ENCODE assay signal across 8 cellular contexts in the genomic region with DNA sequence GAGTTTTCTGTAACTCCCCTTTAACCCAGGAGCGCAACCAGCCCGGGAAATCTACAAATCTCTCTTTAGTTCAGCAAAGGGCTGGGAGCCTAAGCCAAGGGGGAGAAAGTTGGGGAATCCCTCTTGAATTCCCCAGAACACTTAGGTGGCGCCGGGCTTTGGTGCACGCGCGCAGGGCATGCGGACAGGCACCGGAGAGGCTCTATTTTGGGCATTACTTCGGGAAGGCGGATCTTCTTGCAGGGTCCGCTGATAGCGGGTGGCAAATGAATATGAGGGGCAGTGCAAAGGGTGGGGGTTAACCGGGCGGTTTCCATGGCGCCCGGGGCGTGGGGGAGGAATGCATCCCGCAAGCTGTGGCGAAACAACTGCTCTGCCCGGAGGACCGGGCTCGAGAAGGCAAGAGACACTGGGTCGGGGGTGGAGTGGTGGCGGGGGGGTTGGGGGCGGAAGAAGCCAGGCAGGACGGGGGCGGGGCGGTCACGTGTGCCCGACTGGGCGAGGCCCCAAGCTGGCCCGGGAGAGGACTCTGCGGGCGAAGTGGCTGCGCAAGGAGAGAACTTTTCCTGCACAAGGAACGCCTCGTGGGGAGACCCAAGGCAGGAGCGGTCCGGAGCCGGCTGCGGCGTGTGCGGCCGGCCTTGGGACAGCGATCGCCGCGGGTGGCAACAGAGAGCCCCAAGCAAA. TPM values are rescaled to one million over a fixed set of nuclear protein-coding genes. Genes with fewer than 3 reads are reported as not detected.
DNase-seq lines count a peak whose midpoint lies in the region; ATAC-seq, FAIRE-seq and TF ChIP-seq lines count a peak whose summit lies in the region.

A gene with protein sequence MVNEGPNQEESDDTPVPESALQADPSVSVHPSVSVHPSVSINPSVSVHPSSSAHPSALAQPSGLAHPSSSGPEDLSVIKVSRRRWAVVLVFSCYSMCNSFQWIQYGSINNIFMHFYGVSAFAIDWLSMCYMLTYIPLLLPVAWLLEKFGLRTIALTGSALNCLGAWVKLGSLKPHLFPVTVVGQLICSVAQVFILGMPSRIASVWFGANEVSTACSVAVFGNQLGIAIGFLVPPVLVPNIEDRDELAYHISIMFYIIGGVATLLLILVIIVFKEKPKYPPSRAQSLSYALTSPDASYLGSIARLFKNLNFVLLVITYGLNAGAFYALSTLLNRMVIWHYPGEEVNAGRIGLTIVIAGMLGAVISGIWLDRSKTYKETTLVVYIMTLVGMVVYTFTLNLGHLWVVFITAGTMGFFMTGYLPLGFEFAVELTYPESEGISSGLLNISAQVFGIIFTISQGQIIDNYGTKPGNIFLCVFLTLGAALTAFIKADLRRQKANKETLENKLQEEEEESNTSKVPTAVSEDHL (plus strand): TSS at position 522 of the 687 bp plus-strand sequence. CDS start 353 bp downstream, outside the sequence.

- TF ChIP-seq POLR2A in heart left ventricle (IDR thresholded peaks at IDR 0.05): no peak

- no peaks in the 10 kb centered on the region for H3K79me2 ChIP-seq in SK-N-SH (ENCODE audit: insufficient read depth)

- TF ChIP-seq CTCF in SK-N-SH (IDR thresholded peaks at IDR 0.05): no peak
- TF ChIP-seq CTCF in heart left ventricle (IDR thresholded peaks at IDR 0.05): no peak
- no peak for TF ChIP-seq CTCF in pancreas (IDR thresholded peaks at IDR 0.05)

- peak within 1 kb of the TSS; percentile 99 for H2AFZ ChIP-seq in SK-N-SH (ENCODE audit: low read depth)

- no peak for TF ChIP-seq EP300 in SK-N-SH (IDR thresholded peaks at IDR 0.05; ENCODE audit: borderline replicate concordance in 1 of 2, low read depth in 1 of 2, low read length in 1 of 2)

- H3K4me1 ChIP-seq in SK-N-SH (ENCODE audit: control insufficient read depth in 1 of 2, insufficient read depth in 2 of 2, low read depth in 1 of 2, low read length in 1 of 2) (peaks cover 0 to 11% of the 10 kb centered on the region in 2 experiments; a peak in 1 of 4 replicates), adipocyte (ENCODE audit: control insufficient read depth, insufficient read depth, low read length) (peaks cover 22% of the 10 kb centered on the region), heart left ventricle (peaks cover 7 to 31% (median 20%) of the 10 kb centered on the region in 12 donors), pancreas (peaks cover 6 to 10% (median 7%) of the 10 kb centered on the region in 3 donors), urinary bladder (ENCODE audit: insufficient read depth) (no peaks in the 10 kb centered on the region)

- H3K9ac ChIP-seq in SK-N-SH: no peak within 1 kb of the TSS
- H3K9ac ChIP-seq in adipocyte (ENCODE audit: low read length): peak within 1 kb of the TSS; percentile 85

- H3K4me3 ChIP-seq in SK-N-SH (ENCODE audit: low read depth in 2 of 2, low read length in 1 of 2): peak within 1 kb of the TSS; percentile 57 to 82
- peak within 1 kb of the TSS; percentile 89 for H3K4me3 ChIP-seq in adipocyte (ENCODE audit: low read length)
- H3K4me3 ChIP-seq in heart left ventricle: peak within 1 kb of the TSS; percentile 30 to 75 (median 61)
- H3K4me3 ChIP-seq in pancreas: peak within 1 kb of the TSS; percentile 16 to 51 (median 42)
- H3K4me3 ChIP-seq in urinary bladder (ENCODE audit: low read depth, low read length): peak within 1 kb of the TSS; percentile 21

- H3K27ac ChIP-seq in SK-N-SH (ENCODE audit: low read depth in 2 of 2, low read length in 1 of 2): no peak within 1 kb of the TSS
- H3K27ac ChIP-seq in heart left ventricle: peak within 1 kb of the TSS; percentile 15 to 84 (median 72)
- peak within 1 kb of the TSS in 3 of 4 donors; percentile 5 to 71 (median 19) for H3K27ac ChIP-seq in pancreas
- peak within 1 kb of the TSS; percentile 27 for H3K27ac ChIP-seq in urinary bladder (ENCODE audit: low read depth)

- H3K9me3 ChIP-seq in SK-N-SH (no peaks in the 10 kb centered on the region), adipocyte (ENCODE audit: control insufficient read depth, low read length) (no peaks in the 10 kb centered on the region), heart left ventricle (peaks cover 0 to 6% (median 0%) of the 10 kb centered on the region in 12 donors), pancreas (no peaks in the 10 kb centered on the region)

- no peaks in the 10 kb centered on the region for H3K9me2 ChIP-seq in SK-N-SH

- H3K4me2 ChIP-seq in SK-N-SH: peak within 1 kb of the TSS; percentile 100

- 3% methylated on average over 33 of the region's 49 CpGs for WGBS in SK-N-SH (ENCODE audit: low lambda C conversion rate)
- WGBS in heart left ventricle, 4 donors: 0 to 1% (median 1%) methylated on average over 28 to 49 of the region's 49 CpGs
- WGBS in pancreas, 2 donors: 1% methylated on average over 46 to 49 of the region's 49 CpGs
- 1% methylated on average over 49 of the region's 49 CpGs for WGBS in urinary bladder

- FAIRE-seq in pancreas (lab: Jason Lieb, UNC): no peak

- POLR2A ChIA-PET in SK-N-SH (lab: Yijun Ruan, JAX): no interaction called here

- no peak for TF ChIP-seq RAD21 in SK-N-SH (IDR thresholded peaks at IDR 0.05; ENCODE audit: low read length)

- H3F3A ChIP-seq in SK-N-SH (replicated peaks; ENCODE audit: insufficient read depth): peaks cover 5% of the 10 kb centered on the region

- H3K36me3 ChIP-seq in SK-N-SH (replicated peaks in 1 of 2; ENCODE audit: control insufficient read depth in 1 of 2, insufficient read depth in 2 of 2, low read length in 1 of 2): no peaks in the 10 kb centered on the region
- H3K36me3 ChIP-seq in adipocyte (ENCODE audit: control insufficient read depth, insufficient read depth, low read length, severe bottlenecking): no peaks in the 10 kb centered on the region
- no peaks in the 10 kb centered on the region for H3K36me3 ChIP-seq in heart left ventricle
- no peaks in the 10 kb centered on the region for H3K36me3 ChIP-seq in pancreas
- no peaks in the 10 kb centered on the region for H3K36me3 ChIP-seq in urinary bladder (ENCODE audit: insufficient read depth)

- CTCF ChIA-PET in SK-N-SH (lab: Yijun Ruan, JAX): interaction anchor here (0.6 to 15.0 kb wide), 44 partner anchors 9 to 809 kb away, joined by 3 to 439 read pairs (median 5); a partner anchor contains a TSS

- H3K27me3 ChIP-seq in SK-N-SH (ENCODE audit: insufficient read depth) (peaks cover 32% of the 10 kb centered on the region), adipocyte (replicated peaks; ENCODE audit: control insufficient read depth, insufficient read depth, low read length) (peaks cover 7% of the 10 kb centered on the region), heart left ventricle (no peaks in the 10 kb centered on the region), pancreas (no peaks in the 10 kb centered on the region)

- peak; percentile 65 for DNase-seq in ACHN
- peak; percentile 69 for DNase-seq in HK-2 (ENCODE audit: unreplicated experiment)
- peak; percentile 83 for DNase-seq in SK-N-SH
- peak; percentile 91 for DNase-seq in adipocyte (ENCODE audit: low read depth)
- peak; percentile 85 to 89 (median 88) for DNase-seq in heart left ventricle
- peak; percentile 66 to 89 (median 82) for DNase-seq in pancreas

- in situ Hi-C loops in ACHN (cut with HindIII; ENCODE audit: low pct_ligation_motif_present, low pct_unique_long_range_greater_than_20kb, low sequenced_read_pairs): no loop called here

- intact Hi-C loops in heart left ventricle (cut with DNase I): loop anchor here in 5 of 10 donors (1.0 to 2.0 kb wide), 2 partner anchors 76 to 77 kb away; no protein-coding TSS in a partner anchor
- intact Hi-C loops in pancreas (cut with DNase I): loop anchor here (5.0 to 10.0 kb wide), 3 partner anchors 74 to 79 kb away; no protein-coding TSS in a partner anchor

- no peaks in the 10 kb centered on the region for H4K20me1 ChIP-seq in SK-N-SH (ENCODE audit: insufficient read depth)

- ATAC-seq in GM18909 (IDR thresholded peaks at IDR 0.05; ENCODE audit: poor library complexity, unreplicated experiment): peak; percentile 45
- ATAC-seq in heart left ventricle: peak; percentile 76 to 89 (median 89)
- ATAC-seq in pancreas: peak; percentile 84 to 91 (median 88)

TF ChIP-seq in SK-N-SH, 30 proteins besides CTCF, POLR2A, EP300 and RAD21 (continues in another document):
- TF ChIP-seq MXI1 (IDR thresholded peaks at IDR 0.05; ENCODE audit: low read depth, low read length) (peak; percentile 14; the same call in 1 of the 2 replicates), NRF1 (IDR thresholded peaks at IDR 0.05; ENCODE audit: low read depth, low read length) (peak; percentile 19; the same call in 1 of the 2 replicates), RCOR1 (IDR thresholded peaks at IDR 0.05; ENCODE audit: low read length) (no peak), FOXM1 (IDR thresholded peaks at IDR 0.05; ENCODE audit: low read depth) (no peak), NFIC (IDR thresholded peaks at IDR 0.05; ENCODE audit: borderline replicate concordance) (no peak), TEAD4 (IDR thresholded peaks at IDR 0.05; ENCODE audit: borderline replicate concordance, insufficient read depth) (no peak), GABPA (IDR thresholded peaks at IDR 0.05; ENCODE audit: low read depth) (no peak)
- TF ChIP-seq, protein P1, sequence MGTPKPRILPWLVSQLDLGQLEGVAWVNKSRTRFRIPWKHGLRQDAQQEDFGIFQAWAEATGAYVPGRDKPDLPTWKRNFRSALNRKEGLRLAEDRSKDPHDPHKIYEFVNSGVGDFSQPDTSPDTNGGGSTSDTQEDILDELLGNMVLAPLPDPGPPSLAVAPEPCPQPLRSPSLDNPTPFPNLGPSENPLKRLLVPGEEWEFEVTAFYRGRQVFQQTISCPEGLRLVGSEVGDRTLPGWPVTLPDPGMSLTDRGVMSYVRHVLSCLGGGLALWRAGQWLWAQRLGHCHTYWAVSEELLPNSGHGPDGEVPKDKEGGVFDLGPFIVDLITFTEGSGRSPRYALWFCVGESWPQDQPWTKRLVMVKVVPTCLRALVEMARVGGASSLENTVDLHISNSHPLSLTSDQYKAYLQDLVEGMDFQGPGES (IDR thresholded peaks at IDR 0.05; ENCODE audit: low read depth, low read length): no peak
- TF ChIP-seq, protein P2, sequence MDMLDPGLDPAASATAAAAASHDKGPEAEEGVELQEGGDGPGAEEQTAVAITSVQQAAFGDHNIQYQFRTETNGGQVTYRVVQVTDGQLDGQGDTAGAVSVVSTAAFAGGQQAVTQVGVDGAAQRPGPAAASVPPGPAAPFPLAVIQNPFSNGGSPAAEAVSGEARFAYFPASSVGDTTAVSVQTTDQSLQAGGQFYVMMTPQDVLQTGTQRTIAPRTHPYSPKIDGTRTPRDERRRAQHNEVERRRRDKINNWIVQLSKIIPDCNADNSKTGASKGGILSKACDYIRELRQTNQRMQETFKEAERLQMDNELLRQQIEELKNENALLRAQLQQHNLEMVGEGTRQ (IDR thresholded peaks at IDR 0.05; ENCODE audit: borderline replicate concordance, low read depth, low read length): 0 out of 2 replicates have a peak, but pooled peaks have one; percentile 25

RNA-seq across cellular contexts. Expression of the gene that starts here (rescaled TPM):
- polyA plus RNA-seq in SK-N-SH (2012; rRNA removed): 0.05 and 0.08 TPM in 2 replicates
- 0.03 and 0.07 TPM in 2 replicates for polyA plus RNA-seq in SK-N-SH (2012; cell fraction: cytosol; rRNA removed)
- polyA plus RNA-seq in SK-N-SH (2012; cell fraction: nucleus; rRNA removed): 0.14 TPM in 2 replicates
- total RNA-seq in heart left ventricle: 10 to 100 TPM in 1 of 9 donors, 1 to 10 TPM in 8; 1.2 to 11.7 (median 1.6) TPM
- 1 to 10 TPM in 1 of 2 donors, under 1 TPM in 1; 0.50 to 3.1 TPM for polyA plus RNA-seq in heart left ventricle
- 1 to 10 TPM; 1.3 to 6.3 (median 2.9) TPM for total RNA-seq in pancreas
- under 1 TPM; 0.33 to 0.42 TPM for polyA plus RNA-seq in pancreas
- 4.9 TPM for total RNA-seq in urinary bladder
- 3.6 TPM for polyA plus RNA-seq in urinary bladder

Comparison
In these comparisons a context has a peak if more than half of its experiments do, and no peak if none do; other contexts are left out.
1. Peak in DNase-seq, H3K4me3 ChIP-seq and H3K4me2 ChIP-seq in SK-N-SH; RNA of the gene not detected or under 1 TPM.
2. H3K27ac ChIP-seq: peak in heart left ventricle (12 of 12), pancreas (3 of 4) and urinary bladder (single experiment); none in SK-N-SH (0 of 2).
3. H3K4me3 ChIP-seq: peak in every context shown above with its lines; median percentile 89 in adipocyte; 70 in SK-N-SH; 61 in heart left ventricle; 42 in pancreas; 21 in urinary bladder.
4. Peak in every context shown above with its lines, with median percentiles within 50 percentile points of each other: DNase-seq and ATAC-seq.